Comparison of ENCODE assay signal across 23 cellular contexts in the genomic region with DNA sequence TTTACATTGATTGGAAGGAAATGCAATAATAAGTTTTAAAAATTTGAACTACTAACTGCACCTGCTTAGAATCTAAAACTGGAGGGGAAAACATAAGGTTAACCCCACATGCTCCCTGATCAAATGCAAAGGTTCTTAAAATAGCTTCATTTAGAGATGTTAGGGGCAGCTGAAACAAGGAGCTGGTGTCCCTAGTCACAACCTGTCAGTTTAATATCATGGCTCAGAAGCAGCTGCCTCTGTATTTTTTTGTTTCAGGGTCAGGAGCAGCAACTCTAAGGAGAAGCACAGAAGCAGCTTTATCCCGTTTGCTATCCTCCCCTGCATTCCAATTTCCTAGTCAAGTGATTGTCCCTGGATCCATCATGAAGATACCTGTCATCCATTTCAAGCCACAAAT.
"Had no signal": no experiment of that assay in that cellular context is flagged by ENCODE, and none has a peak within 500 bp of the region (broad histone marks: within the 10 kb centered on the region; RNA-seq: fewer than 3 reads in every experiment).

No MANE protein-coding gene starts in this region.

- H3K4me1 ChIP-seq: neural progenitor cell had no signal

- H3K4me3 Mint-ChIP-seq: endodermal cell, memory B cell, natural killer cell, neural progenitor cell had no signal

- DNase-seq: effector CD4-positive, alpha-beta T cell; endodermal cell; erythroblast; foreskin melanocyte; islet precursor cell; lower lobe of right lung; natural killer cell; nucleus accumbens; ovary; right lobe of liver; stimulated activated CD4-positive, alpha-beta T cell treated with anti-CD3 and anti-CD28 coated beads, Interleukin-2, amount 100 ng/mL, for 24 hours; stimulated activated CD4-positive, alpha-beta T cell treated with anti-CD3 and anti-CD28 coated beads, Interleukin-4, amount 100 ng/mL, for 4 hours; stimulated activated naive CD4-positive, alpha-beta T cell; stomach; substantia nigra; thyroid gland; upper lobe of left lung; uterus had no signal

- ATAC-seq: left lobe of liver, lower lobe of right lung, natural killer cell, right lobe of liver had no signal

- H3K27me3 ChIP-seq: neural progenitor cell, ovary, right lobe of liver, stomach, thyroid gland, upper lobe of left lung, uterus had no signal

- H3K27ac ChIP-seq: coronary artery, lower lobe of right lung, neural progenitor cell, ovary, right lobe of liver, skin epidermis, stomach, thyroid gland, upper lobe of left lung, uterus had no signal

- H3K9me3 Mint-ChIP-seq: endodermal cell, memory B cell, natural killer cell, neural progenitor cell had no signal

- H3K9me3 ChIP-seq: lower lobe of right lung, ovary, right lobe of liver, stomach, thyroid gland, upper lobe of left lung, uterus had no signal

- H3K27ac Mint-ChIP-seq: endodermal cell, memory B cell, natural killer cell, neural progenitor cell had no signal

- H3K36me3 ChIP-seq: lower lobe of right lung, neural progenitor cell, ovary, right lobe of liver, stomach, thyroid gland, upper lobe of left lung, uterus had no signal

- H3K4me1 Mint-ChIP-seq: natural killer cell, neural progenitor cell had no signal

- H3K4me3 ChIP-seq: coronary artery, lower lobe of right lung, neural progenitor cell, ovary, right lobe of liver, skin epidermis, stomach, thyroid gland, upper lobe of left lung, uterus had no signal

- H3K36me3 Mint-ChIP-seq: natural killer cell, neural progenitor cell had no signal
